ENCODE assay signal across 25 cellular contexts in the genomic region with DNA sequence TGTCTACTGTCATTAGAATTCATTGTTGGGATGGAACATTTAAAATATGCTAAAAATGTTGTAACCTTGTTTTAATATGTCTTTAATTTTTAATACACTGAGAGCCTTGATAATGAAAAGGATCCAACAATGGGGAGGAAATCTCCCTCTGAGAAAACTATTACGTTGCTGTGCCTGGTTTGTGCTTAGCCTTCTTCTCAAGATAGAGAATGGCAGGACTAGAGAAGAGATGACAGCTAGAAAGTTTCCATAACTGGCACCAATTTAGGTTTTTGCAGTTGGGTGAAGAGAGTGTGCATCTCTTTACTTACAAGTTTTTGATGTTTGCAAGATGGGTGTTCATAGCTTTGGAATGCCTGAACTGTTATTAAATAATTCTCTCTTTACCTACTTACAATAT. TPM values are rescaled to one million over a fixed set of nuclear protein-coding genes. Genes with fewer than 3 reads are reported as not detected.
"Had no signal": no experiment of that assay in that cellular context is flagged by ENCODE, and none has a peak within 500 bp of the region (broad histone marks: within the 10 kb centered on the region; RNA-seq: fewer than 3 reads in every experiment).

No MANE protein-coding gene starts in this region.

- DNase-seq: occipital lobe; ovary; psoas muscle; right cardiac atrium; right lobe of liver; sigmoid colon; small intestine; stimulated activated CD4-positive, alpha-beta T cell treated with anti-CD3 and anti-CD28 coated beads, Interleukin-15, amount 100 ng/mL, for 24 hours; stimulated activated CD4-positive, alpha-beta T cell treated with anti-CD3 and anti-CD28 coated beads, Interleukin-2, amount 100 ng/mL, for 24 hours; stimulated activated CD4-positive, alpha-beta T cell treated with anti-CD3 and anti-CD28 coated beads, Interleukin-2, amount 100 ng/mL, for 48 hours; stimulated activated CD4-positive, alpha-beta T cell treated with anti-CD3 and anti-CD28 coated beads, Interleukin-4, amount 100 ng/mL, for 24 hours; stimulated activated naive B cell treated with anti-CD40 and anti-IgM and Interleukin-4, amounts not matched to agents 10 μg/mL and 1 μg/mL and 100 μg/mL, for 72 hours; stimulated activated naive CD4-positive, alpha-beta T cell treated with Interleukin-2 at 50 U/mL for 16 hours; stomach; thyroid gland; trophoblast cell; upper lobe of left lung had no signal

- H3K4me3 ChIP-seq: neural progenitor cell, ovary, psoas muscle, right lobe of liver, sigmoid colon, stomach, thoracic aorta, thyroid gland, tibial nerve, upper lobe of left lung, vagina had no signal

- H3K4me2 ChIP-seq: neural progenitor cell had no signal

- H3K4me1 ChIP-seq: neural progenitor cell, parathyroid adenoma, psoas muscle, right lobe of liver, sigmoid colon, stomach, thyroid gland, tibial nerve, upper lobe of left lung, vagina had no signal

- H3K9me3 ChIP-seq: ovary, psoas muscle, right lobe of liver, sigmoid colon, stomach, thoracic aorta, thyroid gland, upper lobe of left lung, vagina had no signal

- FAIRE-seq: small intestine, urothelium cell line had no signal

- H3K27ac ChIP-seq: neural progenitor cell, ovary, parathyroid adenoma, psoas muscle, right lobe of liver, sigmoid colon, stomach, thoracic aorta, thyroid gland, tibial nerve, upper lobe of left lung, vagina had no signal

- ATAC-seq: psoas muscle; right cardiac atrium; right lobe of liver; stimulated activated effector memory CD8-positive, alpha-beta T cell treated with anti-CD3 and anti-CD28 coated beads, Interleukin-12 subunit alpha, Interleukin-12 subunit beta, amount 100 ng/mL, for 72 hours; stimulated activated naive B cell treated with anti-CD40 and anti-IgM and Interleukin-4, amounts not matched to agents 10 μg/mL and 1 μg/mL and 100 μg/mL, for 72 hours had no signal

RNA-seq across cellular contexts. Expression of a gene that starts 42.6 kb away (rescaled TPM):
- polyA plus RNA-seq: neural cell, small intestine, stomach had no signal
